In the genomic region with DNA sequence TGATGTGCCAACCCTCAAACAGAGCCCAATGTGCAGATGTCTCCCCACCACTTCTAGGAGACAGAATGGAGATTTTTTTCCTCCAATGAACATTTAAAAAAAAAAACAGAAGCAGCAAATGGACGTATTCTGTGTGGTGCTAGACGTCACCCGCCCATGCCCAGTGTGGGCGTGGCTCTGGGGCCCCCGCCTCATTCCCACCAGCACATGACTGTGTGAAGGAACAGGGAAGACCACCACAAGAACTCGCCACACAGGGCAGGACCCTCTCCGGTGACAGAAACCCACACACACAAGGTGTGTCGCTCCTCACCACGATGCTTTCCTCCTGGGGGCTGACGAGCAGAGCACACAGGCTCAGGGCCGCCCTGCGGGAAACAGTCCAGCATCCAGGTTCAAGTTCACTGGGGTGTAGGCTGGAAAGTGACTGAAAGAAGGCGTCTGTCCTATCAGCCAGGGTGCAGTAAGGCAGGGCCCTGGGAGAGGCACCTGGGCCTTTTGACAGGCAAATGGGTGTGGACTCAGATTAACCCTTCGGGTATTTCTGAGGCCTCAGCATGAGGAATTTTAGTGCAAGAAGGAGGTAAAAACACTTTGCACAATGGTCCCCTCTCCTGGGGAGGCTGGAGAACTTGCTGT, we compare ENCODE assay signal across 16 cellular contexts.
"Had no signal": no experiment of that assay in that cellular context is flagged by ENCODE, and none has a peak within 500 bp of the region (broad histone marks: within the 10 kb centered on the region; RNA-seq: fewer than 3 reads in every experiment).

No MANE protein-coding gene starts in this region.

- H3K9me3 ChIP-seq: esophagus muscularis mucosa, psoas muscle, right lobe of liver, spleen, suprapubic skin had no signal

- H3K27me3 Mint-ChIP-seq: activated naive CD8-positive, alpha-beta T cell treated with anti-CD3 and anti-CD28 coated beads for 36 hours had no signal

- H3K27ac ChIP-seq: esophagus muscularis mucosa, psoas muscle, right lobe of liver, suprapubic skin had no signal

- H3K4me1 Mint-ChIP-seq: endodermal cell had no signal

- H3K4me3 Mint-ChIP-seq: activated naive CD8-positive, alpha-beta T cell treated with anti-CD3 and anti-CD28 coated beads for 36 hours; endodermal cell; nephron progenitor cell had no signal

- H3K27me3 ChIP-seq: esophagus muscularis mucosa, right lobe of liver, spleen, suprapubic skin had no signal

- H3K4me1 ChIP-seq: esophagus muscularis mucosa, psoas muscle, right lobe of liver, suprapubic skin had no signal

- H3K9me3 Mint-ChIP-seq: activated naive CD8-positive, alpha-beta T cell treated with anti-CD3 and anti-CD28 coated beads for 36 hours; endodermal cell; nephron progenitor cell had no signal

- H3K27ac Mint-ChIP-seq: endodermal cell, nephron progenitor cell had no signal

- DNase-seq: activated naive CD8-positive, alpha-beta T cell treated with anti-CD3 and anti-CD28 coated beads for 36 hours; activated T-cell treated with anti-CD3 and anti-CD28 coated beads for 4 hours; cerebellar nuclear complex; dermis blood vessel endothelial cell; endodermal cell; mammary epithelial cell; nephron progenitor cell; psoas muscle; right lobe of liver; spleen; stimulated activated CD4-positive, alpha-beta T cell treated with anti-CD3 and anti-CD28 coated beads, Interleukin-1b, Interleukin-23, amount 100 ng/mL, for 48 hours; stimulated activated naive CD4-positive, alpha-beta T cell; T-helper 9 cell had no signal

- H3K4me3 ChIP-seq: esophagus muscularis mucosa, psoas muscle, right lobe of liver, spleen, suprapubic skin had no signal

- ATAC-seq: left lobe of liver, psoas muscle, right lobe of liver had no signal
